1 cellular context compared by ENCODE assay signal in the genomic region with DNA sequence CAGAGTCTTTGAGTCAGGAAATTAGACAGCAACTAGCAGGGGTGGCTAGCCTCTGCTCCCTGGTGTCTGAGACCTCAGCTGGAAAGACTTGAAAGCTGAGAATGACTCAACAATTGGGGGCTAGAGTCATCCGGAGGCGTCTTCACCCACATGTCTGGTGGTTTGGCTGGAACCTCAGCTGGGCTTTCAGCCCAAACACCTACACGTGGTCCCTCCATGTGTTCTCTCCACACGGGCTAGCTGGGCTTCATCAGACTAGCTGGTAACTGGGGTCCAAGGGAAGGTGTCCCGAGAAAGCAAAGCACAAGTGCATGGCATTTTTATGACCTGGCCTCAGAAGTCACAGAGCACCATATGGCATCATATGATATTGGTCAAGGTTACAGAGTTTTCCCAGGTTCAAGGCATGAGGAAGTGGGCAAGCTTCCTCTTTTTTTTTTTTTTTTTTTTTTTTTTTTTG.
TF ChIP-seq lines count a peak whose summit lies in the region.

No MANE protein-coding gene starts in this region.

TF ChIP-seq in IMR-90, 13 proteins besides CTCF, POLR2A, EP300 and RAD21:
- 0 out of 2 replicates have a peak, but pooled peaks have one; percentile 1 for TF ChIP-seq MAFK (IDR thresholded peaks at IDR 0.05; ENCODE audit: low read depth, low read length)
- peak; percentile 74; the same call in 1 of the 2 replicates for TF ChIP-seq MAZ (IDR thresholded peaks at IDR 0.05; ENCODE audit: borderline replicate concordance, low read depth, low read length)
- TF ChIP-seq FOS (IDR thresholded peaks at IDR 0.05; ENCODE audit: low read depth, low read length), result peak; percentile 89
- TF ChIP-seq MXI1 (IDR thresholded peaks at IDR 0.05; ENCODE audit: borderline replicate concordance, low read depth, low read length), result peak; percentile 96
- peak; percentile 58 for TF ChIP-seq CEBPB (IDR thresholded peaks at IDR 0.05; ENCODE audit: low read depth, low read length)
- peak; percentile 92 for TF ChIP-seq USF2 (IDR thresholded peaks at IDR 0.05; ENCODE audit: low read depth, low read length)
- TF ChIP-seq RCOR1 (IDR thresholded peaks at IDR 0.05; ENCODE audit: insufficient replicate concordance, low read length), result no peak
- TF ChIP-seq NFE2L2 (IDR thresholded peaks at IDR 0.05; ENCODE audit: low read depth, low read length), result peak; percentile 45; the same call in 1 of the 2 replicates
- TF ChIP-seq BHLHE40 (IDR thresholded peaks at IDR 0.05; ENCODE audit: low read depth, low read length), result peak; percentile 67
- no peak for TF ChIP-seq SMC3 (IDR thresholded peaks at IDR 0.05; ENCODE audit: low read depth, low read length)
